ENCODE assay signal across 11 cellular contexts in genomic region chrX:77893713-77894112, GRCh38. TPM values are rescaled to one million over a fixed set of nuclear protein-coding genes. Genes with fewer than 3 reads are reported as not detected.
DNase-seq lines count a peak whose midpoint lies in the region; TF ChIP-seq lines count a peak whose summit lies in the region.
"Had no signal": no experiment of that assay in that cellular context is flagged by ENCODE, and none has a peak within 500 bp of the region (broad histone marks: within the 10 kb centered on the region; RNA-seq: fewer than 3 reads in every experiment).

No MANE protein-coding gene starts in this region.

- H3K27ac Mint-ChIP-seq in chondrocyte (ENCODE audit: unreplicated experiment) = peak overlapping the region; percentile 13
- no peak overlapping the region for H3K27ac Mint-ChIP-seq in neural crest cell (ENCODE audit: unreplicated experiment)

- no peaks in the 10 kb centered on the region for H3F3A ChIP-seq in MM.1S (ENCODE audit: insufficient read depth, low read length)

- H3K9me3 Mint-ChIP-seq in chondrocyte (ENCODE audit: low read depth) (peaks cover 7% of the 10 kb centered on the region), neural crest cell (peaks cover 6% of the 10 kb centered on the region)

- no peak overlapping the region for H2AFZ ChIP-seq in MM.1S (ENCODE audit: low read length)
- H2AFZ ChIP-seq: parathyroid adenoma had no signal

- peak overlapping the region; percentile 72 for H3K4me2 ChIP-seq in MM.1S (ENCODE audit: low read depth, low read length)

- WGBS in testis, 2 donors = 61 to 64% methylated on average over 9 to 10 of the region's 10 CpGs

- intact Hi-C loops in testis (cut with DNase I; ENCODE audit: low total_unique reads) = no loop called here

- H3K4me3 Mint-ChIP-seq in chondrocyte (ENCODE audit: unreplicated experiment) (peak overlapping the region; percentile 19), neural crest cell (peak overlapping the region; percentile 95)

- H3K36me3 ChIP-seq in GM06990 (ENCODE audit: control insufficient read depth, insufficient read depth, low read length) = peaks cover 2% of the 10 kb centered on the region; the same call in 1 of the 2 replicates
- H3K36me3 ChIP-seq in MM.1S (replicated peaks; ENCODE audit: insufficient read depth, low read length) = no peaks in the 10 kb centered on the region
- H3K36me3 ChIP-seq in testis (ENCODE audit: low read depth, missing control alignments) = no peaks in the 10 kb centered on the region

- no peaks in the 10 kb centered on the region for H4K20me1 ChIP-seq in MM.1S (ENCODE audit: insufficient read depth, low read length)

- H3K27ac ChIP-seq in MM.1S (ENCODE audit: low read length) = no peak overlapping the region
- no peak overlapping the region for H3K27ac ChIP-seq in testis
- H3K27ac ChIP-seq: parathyroid adenoma had no signal

- no peaks in the 10 kb centered on the region for H3K36me3 Mint-ChIP-seq in chondrocyte (ENCODE audit: low read depth)
- H3K36me3 Mint-ChIP-seq in neural crest cell (ENCODE audit: low read depth) = peaks cover 8% of the 10 kb centered on the region

- H3K79me2 ChIP-seq in MM.1S (ENCODE audit: low read length) = peaks cover 54% of the 10 kb centered on the region

- H3K27me3 Mint-ChIP-seq in chondrocyte (ENCODE audit: low read depth) (no peaks in the 10 kb centered on the region), neural crest cell (ENCODE audit: low read depth) (no peaks in the 10 kb centered on the region)

- H3K9ac ChIP-seq in MM.1S (ENCODE audit: low read length) = peak overlapping the region; percentile 79; the same call in 1 of the 2 replicates
- H3K9ac ChIP-seq: parathyroid adenoma had no signal

- TF ChIP-seq CTCF in GM06990 (IDR thresholded peaks at IDR 0.05; ENCODE audit: insufficient read depth, low read length, poor library complexity, severe bottlenecking) (no peak), MM.1S (IDR thresholded peaks at IDR 0.05; ENCODE audit: low read length) (no peak), chondrocyte (IDR thresholded peaks at IDR 0.05) (no peak), neural crest cell (conservative IDR thresholded peaks at IDR 0.05) (no peak), testis (IDR thresholded peaks at IDR 0.05) (no peak)

- H3K4me1 Mint-ChIP-seq in chondrocyte (ENCODE audit: low read depth) = peaks cover 20% of the 10 kb centered on the region
- H3K4me1 Mint-ChIP-seq in neural crest cell = peaks cover 18% of the 10 kb centered on the region

- no peaks in the 10 kb centered on the region for H3K9me2 ChIP-seq in MM.1S (replicated peaks; ENCODE audit: insufficient read depth, low read length)

- H3K27me3 ChIP-seq in GM06990 (replicated peaks; ENCODE audit: control insufficient read depth, insufficient read depth, low read length) (no peaks in the 10 kb centered on the region), MM.1S (replicated peaks; ENCODE audit: insufficient read depth, low read length) (no peaks in the 10 kb centered on the region), testis (no peaks in the 10 kb centered on the region)

- H3K4me1 ChIP-seq in MM.1S (ENCODE audit: low read length) = no peaks in the 10 kb centered on the region
- no peaks in the 10 kb centered on the region for H3K4me1 ChIP-seq in testis
- H3K4me1 ChIP-seq: parathyroid adenoma had no signal

- H3K9me3 ChIP-seq in MM.1S (replicated peaks; ENCODE audit: insufficient read depth, low read length) = no peaks in the 10 kb centered on the region
- H3K9me3 ChIP-seq in testis = no peaks in the 10 kb centered on the region

- no peak for DNase-seq in GM06990 (ENCODE audit: extremely low read depth, insufficient read length)
- no peak for DNase-seq in MM.1S
- DNase-seq in chondrocyte (ENCODE audit: low spot score) = no peak
- DNase-seq in neural crest cell (ENCODE audit: low read depth, low spot score) = no peak
- DNase-seq in DMS153 (lab: John Stamatoyannopoulos, UW) = no peak
- no peak for DNase-seq in 8988T
- no peak for DNase-seq in globus pallidus (ENCODE audit: low spot score)
- DNase-seq in testis = no peak
- DNase-seq: activated effector memory CD4-positive, alpha-beta T cell treated with Interleukin-2 at 50 U/mL for 16 hours; NCI-H1436 had no signal

- H3K4me3 ChIP-seq in GM06990 (replicated peaks; ENCODE audit: low read depth, low read length) (peak overlapping the region; percentile 71), MM.1S (ENCODE audit: low read length) (peak overlapping the region; percentile 78), testis (no peak overlapping the region)

- no peak for TF ChIP-seq POLR2A in testis (IDR thresholded peaks at IDR 0.05)

RNA-seq across cellular contexts. Expression of gene MAGT1, which starts 1.5 kb away (rescaled TPM):
- total RNA-seq in chondrocyte (66.6 to 80.8 TPM (median 74.8 TPM) in 3 replicates), neural crest cell (41.0 and 45.1 TPM in 2 replicates), testis (10 to 100 TPM; 29.1 to 31.2 TPM)
- polyA plus RNA-seq in testis (ENCODE audit: insufficient read depth, low read depth, low replicate concordance) = 25.0 TPM

RNA-seq across cellular contexts. Expression of gene COX7B, which starts 5.6 kb away (rescaled TPM):
- total RNA-seq in chondrocyte = 142 to 192 TPM (median 154 TPM) in 3 replicates
- total RNA-seq in neural crest cell = 219 and 220 TPM in 2 replicates
- 100 to 1,000 TPM; 124 to 131 TPM for total RNA-seq in testis
- 142 TPM for polyA plus RNA-seq in testis (ENCODE audit: insufficient read depth, low read depth, low replicate concordance)

RNA-seq across cellular contexts. Expression of gene ATP7A, which starts 16.8 kb away (rescaled TPM):
- total RNA-seq in chondrocyte = 11.6 to 14.9 TPM (median 12.1 TPM) in 3 replicates
- total RNA-seq in neural crest cell = 9.3 and 9.7 TPM in 2 replicates
- 1 to 10 TPM; 8.1 to 8.9 TPM for total RNA-seq in testis
- 2.9 TPM for polyA plus RNA-seq in testis (ENCODE audit: insufficient read depth, low read depth, low replicate concordance)

Comparison
In these comparisons a context has a peak if more than half of its experiments do, and no peak if none do; other contexts are left out.
1. H3K4me3 ChIP-seq: peak in GM06990 (single experiment) and MM.1S (single experiment); none in testis (0 of 2).